In the genomic region with DNA sequence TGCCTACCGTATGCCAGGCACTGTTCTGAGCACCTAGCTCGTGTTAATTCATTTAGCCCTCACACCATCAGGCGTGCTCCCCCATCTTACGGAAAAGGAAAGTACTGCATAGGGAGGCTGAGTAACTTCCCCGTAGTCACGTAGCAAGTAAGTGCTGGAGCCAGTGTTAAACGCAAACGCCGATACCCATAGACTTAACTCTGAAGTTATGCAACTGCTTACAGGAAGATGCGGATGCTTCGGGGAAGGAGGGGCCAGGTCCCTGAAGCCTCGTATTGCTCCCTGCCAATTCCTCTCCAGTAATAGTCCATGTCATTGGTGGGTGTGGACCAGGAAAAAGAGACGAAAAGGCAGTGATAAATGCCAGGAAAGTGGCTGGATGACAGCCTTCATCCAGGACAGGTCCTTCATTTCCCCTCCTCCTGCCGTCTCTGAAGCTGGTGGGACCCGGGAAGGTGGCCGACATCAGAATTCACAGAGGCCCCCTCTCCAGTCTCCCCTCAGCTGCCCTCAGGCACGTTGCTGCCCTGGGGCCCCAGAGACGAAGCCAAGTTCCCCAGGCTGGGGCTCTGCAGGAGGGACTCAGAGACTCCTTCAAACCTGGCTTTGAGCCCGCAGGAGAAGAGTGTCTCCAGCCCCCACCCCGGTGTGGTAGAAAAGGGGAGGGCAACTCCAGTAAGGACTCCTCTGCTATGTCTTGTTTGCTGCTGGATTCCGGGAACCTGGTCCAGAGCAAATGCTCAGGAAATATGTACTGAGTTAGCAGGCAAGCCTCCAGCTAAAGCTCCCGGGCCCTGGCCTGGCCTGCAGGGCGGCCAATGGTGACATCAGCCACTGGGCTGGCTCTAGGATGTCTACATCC, we compare ENCODE assay signal across 9 cellular contexts. TPM values are rescaled to one million over a fixed set of nuclear protein-coding genes. Genes with fewer than 3 reads are reported as not detected.
DNase-seq lines count a peak whose midpoint lies in the region; ATAC-seq and FAIRE-seq lines count a peak whose summit lies in the region.
"Had no signal": no experiment of that assay in that cellular context is flagged by ENCODE, and none has a peak within 500 bp of the region (broad histone marks: within the 10 kb centered on the region; RNA-seq: fewer than 3 reads in every experiment).

No MANE protein-coding gene starts in this region.

- 7% methylated on average over 23 of the region's 23 CpGs for WGBS in right cardiac atrium
- 23 to 25% (median 24%) methylated on average over 23 of the region's 23 CpGs for WGBS in small intestine, 3 donors

- H3K36me3 ChIP-seq in small intestine (ENCODE audit: control insufficient read depth in 2 of 2, insufficient read depth in 2 of 2, low read length in 2 of 2) = no peaks in the 10 kb centered on the region

- H3K9me3 ChIP-seq in right cardiac atrium (ENCODE audit: control insufficient read depth, low read length) (no peaks in the 10 kb centered on the region), small intestine (ENCODE audit: control insufficient read depth, low read depth) (no peaks in the 10 kb centered on the region)

- intact Hi-C loops in right cardiac atrium (cut with DNase I) = no loop called here

- H3K27me3 Mint-ChIP-seq in activated naive CD8-positive, alpha-beta T cell = no peaks in the 10 kb centered on the region

- peak overlapping the region; percentile 52 for H3K4me3 Mint-ChIP-seq in activated naive CD8-positive, alpha-beta T cell

- H3K4me1 ChIP-seq in right cardiac atrium (ENCODE audit: control insufficient read depth, insufficient read depth, low read length) (no peaks in the 10 kb centered on the region), small intestine (ENCODE audit: control insufficient read depth in 2 of 2, insufficient read depth in 1 of 2, low read depth in 1 of 2, low read length in 1 of 2) (no peaks in the 10 kb centered on the region)

- H3K9me3 Mint-ChIP-seq in activated naive CD8-positive, alpha-beta T cell (ENCODE audit: low read depth) = no peaks in the 10 kb centered on the region

- no peaks in the 10 kb centered on the region for H3K36me3 Mint-ChIP-seq in activated naive CD8-positive, alpha-beta T cell

- H3K27ac ChIP-seq in right cardiac atrium (ENCODE audit: low read length) (peak overlapping the region; percentile 90), small intestine (ENCODE audit: low read depth in 1 of 2, low read length in 1 of 2) (peak overlapping the region in 1 of 2 donors; percentile 78)

- H3K4me3 ChIP-seq in right cardiac atrium (ENCODE audit: low read length) (no peak overlapping the region), small intestine (ENCODE audit: low read depth in 1 of 2, low read length in 2 of 2) (no peak overlapping the region)

- DNase-seq in Ammon's horn (ENCODE audit: low spot score) (peak; percentile 18), right cardiac atrium (peak; percentile 91 to 96 (median 94)), small intestine (peak; percentile 45), NCI-H1694 treated with DMSO at 0.1 percent for 48 hours (lab: John Stamatoyannopoulos, UW) (no peak), cortex of kidney (lab: John Stamatoyannopoulos, UW) (no peak)
- DNase-seq in activated effector memory CD4-positive, alpha-beta T cell treated with anti-CD3 and anti-CD28 coated beads, Interleukin-2, amount 50 U/mL, for 16 hours = no peak

- peak overlapping the region; percentile 1 for H3K27ac Mint-ChIP-seq in activated naive CD8-positive, alpha-beta T cell

- ATAC-seq in HG03108 (IDR thresholded peaks at IDR 0.05; ENCODE audit: unreplicated experiment) (peak; percentile 52), right cardiac atrium (peak; percentile 88 to 89)

- peaks cover 6% of the 10 kb centered on the region for H3K4me1 Mint-ChIP-seq in activated naive CD8-positive, alpha-beta T cell (ENCODE audit: low read depth)

- no peak for FAIRE-seq in small intestine (lab: Jason Lieb, UNC)
- FAIRE-seq: endometrium had no signal

- H3K27me3 ChIP-seq in right cardiac atrium (ENCODE audit: control insufficient read depth, insufficient read depth) (no peaks in the 10 kb centered on the region), small intestine (ENCODE audit: control insufficient read depth in 2 of 2, insufficient read depth in 2 of 2, low read length in 2 of 2) (no peaks in the 10 kb centered on the region)

RNA-seq across cellular contexts. Expression of a gene that starts 37.7 kb away (rescaled TPM):
- total RNA-seq in right cardiac atrium = under 1 TPM in 2 of 4 donors, not detected in 2; 0.06 TPM
- polyA plus RNA-seq in right cardiac atrium (not detected), small intestine (under 1 TPM in 2 of 3 donors, not detected in 1; 0.18 to 0.22 TPM)

RNA-seq across cellular contexts. Expression of a gene that starts 56.8 kb away (rescaled TPM):
- 10 to 100 TPM; 38.5 to 68.6 (median 52.9) TPM for total RNA-seq in right cardiac atrium
- polyA plus RNA-seq in right cardiac atrium (59.8 TPM), small intestine (100 to 1,000 TPM in 2 of 3 donors, 10 to 100 TPM in 1; 96.8 to 464 (median 327) TPM)

Comparison
In these comparisons a context has a peak if more than half of its experiments do, and no peak if none do; other contexts are left out.
1. DNase-seq: peak in Ammon's horn (single experiment), right cardiac atrium (3 of 3) and small intestine (single experiment); none in NCI-H1694 treated with DMSO at 0.1 percent for 48 hours (single experiment), cortex of kidney (single experiment) and activated effector memory CD4-positive, alpha-beta T cell treated with anti-CD3 and anti-CD28 coated beads, Interleukin-2, amount 50 U/mL, for 16 hours (single experiment).